Comparison of ENCODE assay signal across 1 cellular context in the genomic region with DNA sequence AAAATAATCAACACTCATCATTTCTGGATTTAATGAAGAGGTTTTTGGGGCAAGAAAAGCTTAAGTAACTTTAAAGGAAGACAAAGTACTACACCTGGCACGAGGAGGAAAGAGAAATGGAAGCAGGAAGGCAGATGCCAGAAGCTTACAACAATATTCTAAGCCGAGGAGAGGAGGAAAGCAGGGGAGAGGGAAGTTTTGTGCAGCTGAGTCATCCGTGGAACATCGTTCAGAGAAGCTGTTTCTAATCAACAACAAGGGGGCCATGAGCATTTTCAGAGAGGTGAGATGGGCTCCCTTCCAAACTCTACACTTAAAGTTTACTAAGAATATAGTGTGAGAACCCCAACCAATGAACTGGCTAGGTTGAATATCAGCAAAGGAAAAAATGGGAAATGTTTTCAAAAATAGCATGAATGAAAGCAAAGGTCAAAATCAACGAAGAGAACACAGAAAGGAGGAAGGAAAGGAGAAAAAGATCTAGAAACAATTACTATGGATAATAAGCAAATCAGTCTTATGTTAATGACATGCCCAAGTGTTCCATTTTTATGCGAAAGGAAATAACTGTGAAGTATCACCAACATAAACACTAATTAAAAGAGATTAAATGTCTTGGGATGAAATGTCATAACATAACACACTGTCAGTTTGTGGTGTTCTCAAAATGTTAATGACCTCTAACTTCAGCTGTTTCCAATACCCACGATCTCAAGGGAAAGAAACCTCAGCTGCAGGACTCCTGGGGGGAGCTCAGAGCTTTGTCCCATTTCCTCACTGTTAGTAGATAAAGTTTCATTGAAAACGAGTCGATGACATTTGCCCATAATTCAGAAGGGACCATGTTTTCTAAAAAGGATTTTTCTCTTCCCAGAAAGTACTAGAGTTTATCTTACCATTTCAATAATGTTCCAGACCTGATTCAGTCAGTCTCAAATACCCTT.
TF ChIP-seq lines count a peak whose summit lies in the region.

No MANE protein-coding gene starts in this region.

TF ChIP-seq in GM23338, 12 proteins besides CTCF, POLR2A, EP300 and RAD21 (continued from another document):
- no peak for TF ChIP-seq EZH2 (IDR thresholded peaks at IDR 0.05; ENCODE audit: low read depth, unreplicated experiment)
- no peak for TF ChIP-seq POLR2AphosphoS5 (IDR thresholded peaks at IDR 0.05; ENCODE audit: low read depth)
- TF ChIP-seq EZH2phosphoT487 (IDR thresholded peaks at IDR 0.05; ENCODE audit: unreplicated experiment): no peak
- TF ChIP-seq ZNF331 (CRISPR knock-in tag; IDR thresholded peaks at IDR 0.05; ENCODE audit: low read depth): no peak
- no peak for TF ChIP-seq NANOG (IDR thresholded peaks at IDR 0.05; ENCODE audit: borderline replicate concordance)
- TF ChIP-seq, protein P1, sequence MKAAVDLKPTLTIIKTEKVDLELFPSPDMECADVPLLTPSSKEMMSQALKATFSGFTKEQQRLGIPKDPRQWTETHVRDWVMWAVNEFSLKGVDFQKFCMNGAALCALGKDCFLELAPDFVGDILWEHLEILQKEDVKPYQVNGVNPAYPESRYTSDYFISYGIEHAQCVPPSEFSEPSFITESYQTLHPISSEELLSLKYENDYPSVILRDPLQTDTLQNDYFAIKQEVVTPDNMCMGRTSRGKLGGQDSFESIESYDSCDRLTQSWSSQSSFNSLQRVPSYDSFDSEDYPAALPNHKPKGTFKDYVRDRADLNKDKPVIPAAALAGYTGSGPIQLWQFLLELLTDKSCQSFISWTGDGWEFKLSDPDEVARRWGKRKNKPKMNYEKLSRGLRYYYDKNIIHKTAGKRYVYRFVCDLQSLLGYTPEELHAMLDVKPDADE (IDR thresholded peaks at IDR 0.05): no peak
- no peak for TF ChIP-seq JUNB (IDR thresholded peaks at IDR 0.05; ENCODE audit: unreplicated experiment)
TF ChIP-seq in GM23338: peak in this region for 0.
